20 cellular contexts compared by ENCODE assay signal in the genomic region with DNA sequence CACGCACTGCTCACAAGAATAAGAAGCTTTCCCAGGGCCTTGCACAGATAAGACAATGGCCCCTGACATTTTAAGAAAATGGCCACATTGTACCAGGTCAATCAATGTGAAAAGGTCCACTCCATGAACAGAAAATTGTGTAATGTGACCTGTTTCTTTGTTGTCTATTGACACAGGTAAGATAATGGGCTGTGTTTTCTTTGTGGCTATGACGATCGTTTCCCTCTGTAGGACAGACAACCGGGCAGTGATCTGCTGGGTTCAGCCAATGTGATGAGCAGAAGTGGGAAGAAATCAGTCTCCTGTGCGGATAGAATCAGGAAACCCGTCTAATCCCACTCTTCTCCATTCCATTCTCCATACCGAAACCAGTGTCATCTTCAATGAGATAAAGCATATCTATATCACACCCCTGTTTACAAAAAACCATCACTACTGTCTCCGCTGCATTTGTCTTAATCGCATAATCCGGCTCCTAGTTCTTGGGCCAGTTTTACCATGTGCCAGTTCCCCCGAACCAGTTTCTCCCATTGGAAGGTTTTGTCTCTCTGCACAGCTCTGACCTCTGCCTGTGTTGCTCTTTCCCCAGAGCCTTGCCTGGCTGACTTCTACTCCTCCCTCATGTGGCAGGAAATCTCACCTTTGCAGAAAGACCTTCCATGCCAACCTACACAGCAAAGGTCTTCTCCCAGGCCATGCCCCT.
DNase-seq lines count a peak whose midpoint lies in the region; ATAC-seq, FAIRE-seq and TF ChIP-seq lines count a peak whose summit lies in the region.
"Had no signal": no experiment of that assay in that cellular context is flagged by ENCODE, and none has a peak within 500 bp of the region (broad histone marks: within the 10 kb centered on the region; RNA-seq: fewer than 3 reads in every experiment).

No MANE protein-coding gene starts in this region.

- WGBS in right lobe of liver (ENCODE audit: insufficient coverage, low coverage, low lambda C conversion rate, missing lambda C conversion rate), result 50% methylated on average over 11 of the region's 11 CpGs

- H3K27ac ChIP-seq in right lobe of liver, result peak overlapping the region in 2 of 3 donors; percentile 56 to 71
- no peak overlapping the region for H3K27ac ChIP-seq in foreskin keratinocyte
- H3K27ac ChIP-seq: epithelial cell of prostate, suprapubic skin, WERI-Rb-1 had no signal

- H3K27me3 Mint-ChIP-seq in activated CD8-positive, alpha-beta memory T cell treated with anti-CD3 and anti-CD28 coated beads, Interleukin-2, amount 10 ng/mL, durations not matched to agents 7 days and 5 days, result no peaks in the 10 kb centered on the region
- no peaks in the 10 kb centered on the region for H3K27me3 Mint-ChIP-seq in T-cell
- H3K27me3 Mint-ChIP-seq in stimulated activated memory B cell treated with anti-CD40 and anti-IgM and Interleukin-4, amounts not matched to agents 10 μg/mL and 1 μg/mL and 100 μg/mL, for 72 hours, result no peaks in the 10 kb centered on the region

- H3K27ac Mint-ChIP-seq in activated CD8-positive, alpha-beta memory T cell treated with anti-CD3 and anti-CD28 coated beads, Interleukin-2, amount 10 ng/mL, durations not matched to agents 7 days and 5 days, result no peak overlapping the region
- H3K27ac Mint-ChIP-seq in T-cell, result peak overlapping the region; percentile 57 to 71
- peak overlapping the region; percentile 9 for H3K27ac Mint-ChIP-seq in stimulated activated memory B cell treated with anti-CD40 and anti-IgM and Interleukin-4, amounts not matched to agents 10 μg/mL and 1 μg/mL and 100 μg/mL, for 72 hours

- no peaks in the 10 kb centered on the region for H3K9me3 ChIP-seq in right lobe of liver
- H3K9me3 ChIP-seq: suprapubic skin had no signal

- peak; percentile 33 for ATAC-seq in activated CD8-positive, alpha-beta memory T cell treated with anti-CD3 and anti-CD28 coated beads, Interleukin-2, amount 10 ng/mL, durations not matched to agents 7 days and 5 days
- ATAC-seq in T-cell (replicated peaks in 1 of 4), result peak in 1 of 4 experiments; percentile 48
- ATAC-seq in right lobe of liver, result peak; percentile 89 to 94 (median 93)
- ATAC-seq in stimulated activated memory B cell treated with anti-CD40 and anti-IgM and Interleukin-4, amounts not matched to agents 10 μg/mL and 1 μg/mL and 100 μg/mL, for 72 hours, result no peak
- no peak for ATAC-seq in foreskin keratinocyte

- H3K4me1 ChIP-seq in right lobe of liver (peaks cover 0 to 16% (median 3%) of the 10 kb centered on the region in 4 donors), foreskin keratinocyte (no peaks in the 10 kb centered on the region)
- H3K4me1 ChIP-seq: suprapubic skin had no signal

- H3K36me3 ChIP-seq in right lobe of liver, result no peaks in the 10 kb centered on the region
- H3K36me3 ChIP-seq: suprapubic skin, WERI-Rb-1 had no signal

- POLR2A ChIA-PET in T-cell (lab: Charles Lee), result no interaction called here

- H3K9me3 Mint-ChIP-seq in activated CD8-positive, alpha-beta memory T cell treated with anti-CD3 and anti-CD28 coated beads, Interleukin-2, amount 10 ng/mL, durations not matched to agents 7 days and 5 days (ENCODE audit: low read depth), result no peaks in the 10 kb centered on the region
- no peaks in the 10 kb centered on the region for H3K9me3 Mint-ChIP-seq in T-cell
- no peaks in the 10 kb centered on the region for H3K9me3 Mint-ChIP-seq in stimulated activated memory B cell treated with anti-CD40 and anti-IgM and Interleukin-4, amounts not matched to agents 10 μg/mL and 1 μg/mL and 100 μg/mL, for 72 hours

- no peak for TF ChIP-seq POLR2A in right lobe of liver (IDR thresholded peaks at IDR 0.05)

- H3K4me3 Mint-ChIP-seq in activated CD8-positive, alpha-beta memory T cell treated with anti-CD3 and anti-CD28 coated beads, Interleukin-2, amount 10 ng/mL, durations not matched to agents 7 days and 5 days, result no peak overlapping the region
- H3K4me3 Mint-ChIP-seq in T-cell, result no peak overlapping the region
- no peak overlapping the region for H3K4me3 Mint-ChIP-seq in stimulated activated memory B cell treated with anti-CD40 and anti-IgM and Interleukin-4, amounts not matched to agents 10 μg/mL and 1 μg/mL and 100 μg/mL, for 72 hours

- no peaks in the 10 kb centered on the region for H3K36me3 Mint-ChIP-seq in activated CD8-positive, alpha-beta memory T cell treated with anti-CD3 and anti-CD28 coated beads, Interleukin-2, amount 10 ng/mL, durations not matched to agents 7 days and 5 days
- no peaks in the 10 kb centered on the region for H3K36me3 Mint-ChIP-seq in T-cell
- no peaks in the 10 kb centered on the region for H3K36me3 Mint-ChIP-seq in stimulated activated memory B cell treated with anti-CD40 and anti-IgM and Interleukin-4, amounts not matched to agents 10 μg/mL and 1 μg/mL and 100 μg/mL, for 72 hours

- TF ChIP-seq CTCF in right lobe of liver (IDR thresholded peaks at IDR 0.05) (no peak), foreskin keratinocyte (conservative IDR thresholded peaks at IDR 0.05) (no peak)

- intact Hi-C loops in right lobe of liver (cut with DNase I), result loop anchor here (5.0 kb wide), 2 partner anchors 188 to 193 kb away; no protein-coding TSS in a partner anchor

- H3K27me3 ChIP-seq in right lobe of liver (no peaks in the 10 kb centered on the region), foreskin keratinocyte (no peaks in the 10 kb centered on the region)
- H3K27me3 ChIP-seq: suprapubic skin had no signal

- H3K4me1 Mint-ChIP-seq in activated CD8-positive, alpha-beta memory T cell treated with anti-CD3 and anti-CD28 coated beads, Interleukin-2, amount 10 ng/mL, durations not matched to agents 7 days and 5 days, result no peaks in the 10 kb centered on the region
- H3K4me1 Mint-ChIP-seq in T-cell, result peaks cover 21 to 26% (median 26%) of the 10 kb centered on the region in 3 donors
- peaks cover 11% of the 10 kb centered on the region for H3K4me1 Mint-ChIP-seq in stimulated activated memory B cell treated with anti-CD40 and anti-IgM and Interleukin-4, amounts not matched to agents 10 μg/mL and 1 μg/mL and 100 μg/mL, for 72 hours

- no peak for FAIRE-seq in HTR-8/SVneo (lab: Jason Lieb, UNC)
- FAIRE-seq: kidney had no signal

- no peak overlapping the region for H3K4me3 ChIP-seq in right lobe of liver
- H3K4me3 ChIP-seq: suprapubic skin had no signal

- CTCF ChIA-PET in activated CD8-positive, alpha-beta memory T cell treated with anti-CD3 and anti-CD28 coated beads, Interleukin-2, amount 10 ng/mL, durations not matched to agents 7 days and 5 days (lab: Charles Lee), result interaction anchor here (1.4 to 1.8 kb wide), 2 partner anchors 11 to 191 kb away, joined by 4 to 6 read pairs; no protein-coding TSS in a partner anchor
- CTCF ChIA-PET in T-cell (lab: Charles Lee), result interaction anchor here (0.6 to 1.1 kb wide), 4 partner anchors 10 to 192 kb away, joined by 3 to 5 read pairs (median 3); no protein-coding TSS in a partner anchor

- no peak for DNase-seq in activated CD8-positive, alpha-beta memory T cell treated with anti-CD3 and anti-CD28 coated beads, Interleukin-2, amount 10 ng/mL, durations not matched to agents 7 days and 5 days
- DNase-seq in activated CD8-positive, alpha-beta memory T cell treated with anti-CD3 and anti-CD28 coated beads, Interleukin-2, amount 50 U/mL, for 48 hours, result no peak
- DNase-seq in T-cell (no peak), right lobe of liver (peak in 2 of 3 donors; percentile 67 to 69), HTR-8/SVneo (ENCODE audit: insufficient read length, low spot score) (no peak), CD1c-positive myeloid dendritic cell (ENCODE audit: extremely low spot score) (no peak), foreskin keratinocyte (no peak)
- DNase-seq: dermis blood vessel endothelial cell, foreskin fibroblast, hypothalamus, KBM-7, kidney, MV-4-11, NCI-H187 treated with DMSO at 0.1 percent for 48 hours, NCI-H524, SIG-M5, WERI-Rb-1 had no signal

Comparison
In these comparisons a context has a peak if more than half of its experiments do, and no peak if none do; other contexts are left out.
1. ATAC-seq: peak in activated CD8-positive, alpha-beta memory T cell treated with anti-CD3 and anti-CD28 coated beads, Interleukin-2, amount 10 ng/mL, durations not matched to agents 7 days and 5 days (single experiment) and right lobe of liver (4 of 4); none in stimulated activated memory B cell treated with anti-CD40 and anti-IgM and Interleukin-4, amounts not matched to agents 10 μg/mL and 1 μg/mL and 100 μg/mL, for 72 hours (single experiment) and foreskin keratinocyte (single experiment).
2. DNase-seq: peak in right lobe of liver (2 of 3); none in activated CD8-positive, alpha-beta memory T cell treated with anti-CD3 and anti-CD28 coated beads, Interleukin-2, amount 10 ng/mL, durations not matched to agents 7 days and 5 days (single experiment), activated CD8-positive, alpha-beta memory T cell treated with anti-CD3 and anti-CD28 coated beads, Interleukin-2, amount 50 U/mL, for 48 hours (single experiment), T-cell (0 of 34), HTR-8/SVneo (single experiment), CD1c-positive myeloid dendritic cell (single experiment) and foreskin keratinocyte (0 of 2).